1 cellular context compared by ENCODE assay signal in the genomic region with DNA sequence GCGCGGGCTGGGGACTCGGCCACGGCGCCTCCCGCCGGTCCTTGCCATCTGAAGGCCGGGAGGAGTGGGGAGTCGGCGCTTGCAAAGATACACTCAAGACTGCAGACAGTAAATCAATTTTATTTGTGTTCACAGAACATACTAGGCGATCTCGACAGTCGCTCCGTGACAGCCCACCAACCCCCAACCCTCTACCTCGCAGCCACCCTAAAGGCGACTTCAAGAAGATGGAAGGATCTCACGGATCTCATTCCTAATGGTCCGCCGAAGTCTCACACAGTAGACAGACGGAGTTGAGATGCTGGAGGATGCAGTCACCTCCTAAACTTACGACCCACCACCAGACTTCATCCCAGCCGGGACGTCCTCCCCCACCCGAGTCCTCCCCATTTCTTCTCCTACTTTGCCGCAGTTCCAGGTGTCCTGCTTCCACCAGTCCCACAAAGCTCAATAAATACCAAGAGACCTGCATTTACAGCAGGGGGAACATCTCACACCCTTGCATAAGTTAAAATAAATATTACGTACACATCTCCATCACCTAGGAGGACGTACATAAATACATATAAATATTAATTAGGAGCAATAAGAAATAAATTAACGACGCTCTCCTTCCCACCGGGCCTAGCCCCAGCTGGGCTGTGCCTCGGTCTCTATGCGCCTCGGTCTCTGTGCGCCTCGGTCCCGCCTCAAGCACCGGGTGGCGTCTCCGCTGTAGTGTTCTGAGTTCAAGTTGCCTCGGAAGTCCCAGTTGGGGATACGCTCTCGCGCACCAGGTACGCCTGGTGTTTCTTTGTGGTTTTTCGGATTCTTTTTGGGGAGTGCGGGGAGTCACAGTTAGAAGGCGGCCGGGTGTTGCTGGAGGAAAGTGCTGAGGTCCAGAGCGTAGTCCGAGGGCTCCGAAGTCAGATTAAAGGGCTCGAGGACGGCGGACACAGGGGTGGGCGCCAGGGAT.
A peak's percentile ranks its signal among the peaks of the same experiment; 100 is the strongest.
TF ChIP-seq lines count a peak whose summit lies in the region.

No MANE protein-coding gene starts in this region.

TF ChIP-seq in HepG2, 621 proteins besides CTCF, POLR2A, EP300 and RAD21 (continued from another document and continues in another):
- TF ChIP-seq ZNF607 (CRISPR knock-in tag; IDR thresholded peaks at IDR 0.05; ENCODE audit: borderline replicate concordance) (no peak; the same call in 1 of the 2 replicates), SMYD3 (CRISPR knock-in tag; IDR thresholded peaks at IDR 0.05) (peak; percentile 17; the same call in 1 of the 2 replicates), SOX6 (IDR thresholded peaks at IDR 0.05) (no peak), SOX6 (CRISPR knock-in tag; IDR thresholded peaks at IDR 0.05) (no peak; the same call in 1 of the 2 replicates), PLRG1 (conservative IDR thresholded peaks at IDR 0.05) (no peak), ZNF746 (CRISPR knock-in tag; IDR thresholded peaks at IDR 0.05) (no peak), ZNF883 (CRISPR knock-in tag; IDR thresholded peaks at IDR 0.05; ENCODE audit: not compliant biosample characterization) (no peak), NCOA2 (CRISPR knock-in tag; IDR thresholded peaks at IDR 0.05) (no peak), ZNF569 (CRISPR knock-in tag; IDR thresholded peaks at IDR 0.05; ENCODE audit: borderline replicate concordance) (no peak), KLF11 (CRISPR knock-in tag; IDR thresholded peaks at IDR 0.05) (0 out of 2 replicates have a peak, but pooled peaks have one; percentile 21), ZBTB3 (CRISPR knock-in tag; IDR thresholded peaks at IDR 0.05; ENCODE audit: borderline replicate concordance, low read depth) (no peak; the same call in 1 of the 2 replicates), ZNF292 (CRISPR knock-in tag; IDR thresholded peaks at IDR 0.05; ENCODE audit: borderline replicate concordance, low read depth) (no peak), ZNF17 (CRISPR knock-in tag; IDR thresholded peaks at IDR 0.05) (no peak), NR3C1 (CRISPR knock-in tag; IDR thresholded peaks at IDR 0.05) (no peak), ZNF317 (CRISPR knock-in tag; IDR thresholded peaks at IDR 0.05) (peak; percentile 7; the same call in 1 of the 2 replicates)
- TF ChIP-seq, protein P1, sequence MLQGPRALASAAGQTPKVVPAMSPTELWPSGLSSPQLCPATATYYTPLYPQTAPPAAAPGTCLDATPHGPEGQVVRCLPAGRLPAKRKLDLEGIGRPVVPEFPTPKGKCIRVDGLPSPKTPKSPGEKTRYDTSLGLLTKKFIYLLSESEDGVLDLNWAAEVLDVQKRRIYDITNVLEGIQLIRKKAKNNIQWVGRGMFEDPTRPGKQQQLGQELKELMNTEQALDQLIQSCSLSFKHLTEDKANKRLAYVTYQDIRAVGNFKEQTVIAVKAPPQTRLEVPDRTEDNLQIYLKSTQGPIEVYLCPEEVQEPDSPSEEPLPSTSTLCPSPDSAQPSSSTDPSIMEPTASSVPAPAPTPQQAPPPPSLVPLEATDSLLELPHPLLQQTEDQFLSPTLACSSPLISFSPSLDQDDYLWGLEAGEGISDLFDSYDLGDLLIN (CRISPR knock-in tag; IDR thresholded peaks at IDR 0.05; ENCODE audit: borderline replicate concordance) = no peak
- TF ChIP-seq, protein P2, sequence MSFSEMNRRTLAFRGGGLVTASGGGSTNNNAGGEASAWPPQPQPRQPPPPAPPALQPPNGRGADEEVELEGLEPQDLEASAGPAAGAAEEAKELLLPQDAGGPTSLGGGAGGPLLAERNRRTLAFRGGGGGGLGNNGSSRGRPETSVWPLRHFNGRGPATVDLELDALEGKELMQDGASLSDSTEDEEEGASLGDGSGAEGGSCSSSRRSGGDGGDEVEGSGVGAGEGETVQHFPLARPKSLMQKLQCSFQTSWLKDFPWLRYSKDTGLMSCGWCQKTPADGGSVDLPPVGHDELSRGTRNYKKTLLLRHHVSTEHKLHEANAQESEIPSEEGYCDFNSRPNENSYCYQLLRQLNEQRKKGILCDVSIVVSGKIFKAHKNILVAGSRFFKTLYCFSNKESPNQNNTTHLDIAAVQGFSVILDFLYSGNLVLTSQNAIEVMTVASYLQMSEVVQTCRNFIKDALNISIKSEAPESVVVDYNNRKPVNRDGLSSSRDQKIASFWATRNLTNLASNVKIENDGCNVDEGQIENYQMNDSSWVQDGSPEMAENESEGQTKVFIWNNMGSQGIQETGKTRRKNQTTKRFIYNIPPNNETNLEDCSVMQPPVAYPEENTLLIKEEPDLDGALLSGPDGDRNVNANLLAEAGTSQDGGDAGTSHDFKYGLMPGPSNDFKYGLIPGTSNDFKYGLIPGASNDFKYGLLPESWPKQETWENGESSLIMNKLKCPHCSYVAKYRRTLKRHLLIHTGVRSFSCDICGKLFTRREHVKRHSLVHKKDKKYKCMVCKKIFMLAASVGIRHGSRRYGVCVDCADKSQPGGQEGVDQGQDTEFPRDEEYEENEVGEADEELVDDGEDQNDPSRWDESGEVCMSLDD (CRISPR knock-in tag; IDR thresholded peaks at IDR 0.05; ENCODE audit: borderline replicate concordance) = peak; percentile 52; the same call in 1 of the 2 replicates
- TF ChIP-seq, protein P3, sequence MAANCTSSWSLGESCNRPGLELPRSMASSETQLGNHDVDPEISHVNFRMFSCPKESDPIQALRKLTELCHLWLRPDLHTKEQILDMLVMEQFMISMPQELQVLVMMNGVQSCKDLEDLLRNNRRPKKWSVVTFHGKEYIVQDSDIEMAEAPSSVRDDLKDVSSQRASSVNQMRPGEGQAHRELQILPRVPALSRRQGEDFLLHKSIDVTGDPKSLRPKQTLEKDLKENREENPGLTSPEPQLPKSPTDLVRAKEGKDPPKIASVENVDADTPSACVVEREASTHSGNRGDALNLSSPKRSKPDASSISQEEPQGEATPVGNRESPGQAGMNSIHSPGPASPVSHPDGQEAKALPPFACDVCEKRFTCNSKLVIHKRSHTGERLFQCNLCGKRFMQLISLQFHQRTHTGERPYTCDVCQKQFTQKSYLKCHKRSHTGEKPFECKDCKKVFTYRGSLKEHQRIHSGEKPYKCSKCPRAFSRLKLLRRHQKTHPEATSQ (CRISPR knock-in tag; IDR thresholded peaks at IDR 0.05; ENCODE audit: borderline replicate concordance) = no peak
- TF ChIP-seq, protein P4, sequence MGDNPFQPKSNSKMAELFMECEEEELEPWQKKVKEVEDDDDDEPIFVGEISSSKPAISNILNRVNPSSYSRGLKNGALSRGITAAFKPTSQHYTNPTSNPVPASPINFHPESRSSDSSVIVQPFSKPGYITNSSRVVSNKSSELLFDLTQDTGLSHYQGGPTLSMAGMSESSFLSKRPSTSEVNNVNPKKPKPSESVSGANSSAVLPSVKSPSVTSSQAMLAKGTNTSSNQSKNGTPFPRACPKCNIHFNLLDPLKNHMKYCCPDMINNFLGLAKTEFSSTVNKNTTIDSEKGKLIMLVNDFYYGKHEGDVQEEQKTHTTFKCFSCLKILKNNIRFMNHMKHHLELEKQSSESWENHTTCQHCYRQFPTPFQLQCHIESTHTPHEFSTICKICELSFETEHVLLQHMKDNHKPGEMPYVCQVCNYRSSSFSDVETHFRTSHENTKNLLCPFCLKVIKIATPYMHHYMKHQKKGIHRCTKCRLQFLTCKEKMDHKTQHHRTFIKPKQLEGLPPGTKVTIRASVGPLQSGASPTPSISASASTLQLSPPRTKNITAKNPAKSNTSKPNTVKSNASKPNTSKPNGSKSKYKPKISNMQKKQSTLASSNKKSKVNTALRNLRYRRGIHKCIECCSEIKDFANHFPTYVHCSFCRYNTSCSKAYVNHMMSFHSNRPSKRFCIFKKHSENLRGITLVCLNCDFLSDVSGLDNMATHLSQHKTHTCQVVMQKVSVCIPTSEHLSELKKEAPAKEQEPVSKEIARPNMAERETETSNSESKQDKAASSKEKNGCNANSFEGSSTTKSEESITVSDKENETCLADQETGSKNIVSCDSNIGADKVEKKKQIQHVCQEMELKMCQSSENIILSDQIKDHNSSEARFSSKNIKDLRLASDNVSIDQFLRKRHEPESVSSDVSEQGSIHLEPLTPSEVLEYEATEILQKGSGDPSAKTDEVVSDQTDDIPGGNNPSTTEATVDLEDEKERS (CRISPR knock-in tag; IDR thresholded peaks at IDR 0.05) = no peak
- TF ChIP-seq, protein P5, sequence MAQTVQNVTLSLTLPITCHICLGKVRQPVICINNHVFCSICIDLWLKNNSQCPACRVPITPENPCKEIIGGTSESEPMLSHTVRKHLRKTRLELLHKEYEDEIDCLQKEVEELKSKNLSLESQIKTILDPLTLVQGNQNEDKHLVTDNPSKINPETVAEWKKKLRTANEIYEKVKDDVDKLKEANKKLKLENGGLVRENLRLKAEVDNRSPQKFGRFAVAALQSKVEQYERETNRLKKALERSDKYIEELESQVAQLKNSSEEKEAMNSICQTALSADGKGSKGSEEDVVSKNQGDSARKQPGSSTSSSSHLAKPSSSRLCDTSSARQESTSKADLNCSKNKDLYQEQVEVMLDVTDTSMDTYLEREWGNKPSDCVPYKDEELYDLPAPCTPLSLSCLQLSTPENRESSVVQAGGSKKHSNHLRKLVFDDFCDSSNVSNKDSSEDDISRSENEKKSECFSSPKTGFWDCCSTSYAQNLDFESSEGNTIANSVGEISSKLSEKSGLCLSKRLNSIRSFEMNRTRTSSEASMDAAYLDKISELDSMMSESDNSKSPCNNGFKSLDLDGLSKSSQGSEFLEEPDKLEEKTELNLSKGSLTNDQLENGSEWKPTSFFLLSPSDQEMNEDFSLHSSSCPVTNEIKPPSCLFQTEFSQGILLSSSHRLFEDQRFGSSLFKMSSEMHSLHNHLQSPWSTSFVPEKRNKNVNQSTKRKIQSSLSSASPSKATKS (CRISPR knock-in tag; IDR thresholded peaks at IDR 0.05) = peak; percentile 80; the same call in 1 of the 2 replicates
- TF ChIP-seq, protein P6, sequence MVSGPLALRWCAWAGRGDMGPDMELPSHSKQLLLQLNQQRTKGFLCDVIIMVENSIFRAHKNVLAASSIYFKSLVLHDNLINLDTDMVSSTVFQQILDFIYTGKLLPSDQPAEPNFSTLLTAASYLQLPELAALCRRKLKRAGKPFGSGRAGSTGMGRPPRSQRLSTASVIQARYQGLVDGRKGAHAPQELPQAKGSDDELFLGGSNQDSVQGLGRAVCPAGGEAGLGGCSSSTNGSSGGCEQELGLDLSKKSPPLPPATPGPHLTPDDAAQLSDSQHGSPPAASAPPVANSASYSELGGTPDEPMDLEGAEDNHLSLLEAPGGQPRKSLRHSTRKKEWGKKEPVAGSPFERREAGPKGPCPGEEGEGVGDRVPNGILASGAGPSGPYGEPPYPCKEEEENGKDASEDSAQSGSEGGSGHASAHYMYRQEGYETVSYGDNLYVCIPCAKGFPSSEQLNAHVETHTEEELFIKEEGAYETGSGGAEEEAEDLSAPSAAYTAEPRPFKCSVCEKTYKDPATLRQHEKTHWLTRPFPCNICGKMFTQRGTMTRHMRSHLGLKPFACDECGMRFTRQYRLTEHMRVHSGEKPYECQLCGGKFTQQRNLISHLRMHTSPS (CRISPR knock-in tag; IDR thresholded peaks at IDR 0.05; ENCODE audit: low read depth) = no peak; the same call in 1 of the 2 replicates
- TF ChIP-seq, protein P7, sequence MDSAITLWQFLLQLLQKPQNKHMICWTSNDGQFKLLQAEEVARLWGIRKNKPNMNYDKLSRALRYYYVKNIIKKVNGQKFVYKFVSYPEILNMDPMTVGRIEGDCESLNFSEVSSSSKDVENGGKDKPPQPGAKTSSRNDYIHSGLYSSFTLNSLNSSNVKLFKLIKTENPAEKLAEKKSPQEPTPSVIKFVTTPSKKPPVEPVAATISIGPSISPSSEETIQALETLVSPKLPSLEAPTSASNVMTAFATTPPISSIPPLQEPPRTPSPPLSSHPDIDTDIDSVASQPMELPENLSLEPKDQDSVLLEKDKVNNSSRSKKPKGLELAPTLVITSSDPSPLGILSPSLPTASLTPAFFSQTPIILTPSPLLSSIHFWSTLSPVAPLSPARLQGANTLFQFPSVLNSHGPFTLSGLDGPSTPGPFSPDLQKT (CRISPR knock-in tag; IDR thresholded peaks at IDR 0.05; ENCODE audit: borderline replicate concordance) = no peak
- TF ChIP-seq, protein P8, sequence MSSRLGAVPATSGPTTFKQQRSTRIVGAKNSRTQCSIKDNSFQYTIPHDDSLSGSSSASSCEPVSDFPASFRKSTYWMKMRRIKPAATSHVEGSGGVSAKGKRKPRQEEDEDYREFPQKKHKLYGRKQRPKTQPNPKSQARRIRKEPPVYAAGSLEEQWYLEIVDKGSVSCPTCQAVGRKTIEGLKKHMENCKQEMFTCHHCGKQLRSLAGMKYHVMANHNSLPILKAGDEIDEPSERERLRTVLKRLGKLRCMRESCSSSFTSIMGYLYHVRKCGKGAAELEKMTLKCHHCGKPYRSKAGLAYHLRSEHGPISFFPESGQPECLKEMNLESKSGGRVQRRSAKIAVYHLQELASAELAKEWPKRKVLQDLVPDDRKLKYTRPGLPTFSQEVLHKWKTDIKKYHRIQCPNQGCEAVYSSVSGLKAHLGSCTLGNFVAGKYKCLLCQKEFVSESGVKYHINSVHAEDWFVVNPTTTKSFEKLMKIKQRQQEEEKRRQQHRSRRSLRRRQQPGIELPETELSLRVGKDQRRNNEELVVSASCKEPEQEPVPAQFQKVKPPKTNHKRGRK (CRISPR knock-in tag; IDR thresholded peaks at IDR 0.05) = no peak
- TF ChIP-seq, protein P9, sequence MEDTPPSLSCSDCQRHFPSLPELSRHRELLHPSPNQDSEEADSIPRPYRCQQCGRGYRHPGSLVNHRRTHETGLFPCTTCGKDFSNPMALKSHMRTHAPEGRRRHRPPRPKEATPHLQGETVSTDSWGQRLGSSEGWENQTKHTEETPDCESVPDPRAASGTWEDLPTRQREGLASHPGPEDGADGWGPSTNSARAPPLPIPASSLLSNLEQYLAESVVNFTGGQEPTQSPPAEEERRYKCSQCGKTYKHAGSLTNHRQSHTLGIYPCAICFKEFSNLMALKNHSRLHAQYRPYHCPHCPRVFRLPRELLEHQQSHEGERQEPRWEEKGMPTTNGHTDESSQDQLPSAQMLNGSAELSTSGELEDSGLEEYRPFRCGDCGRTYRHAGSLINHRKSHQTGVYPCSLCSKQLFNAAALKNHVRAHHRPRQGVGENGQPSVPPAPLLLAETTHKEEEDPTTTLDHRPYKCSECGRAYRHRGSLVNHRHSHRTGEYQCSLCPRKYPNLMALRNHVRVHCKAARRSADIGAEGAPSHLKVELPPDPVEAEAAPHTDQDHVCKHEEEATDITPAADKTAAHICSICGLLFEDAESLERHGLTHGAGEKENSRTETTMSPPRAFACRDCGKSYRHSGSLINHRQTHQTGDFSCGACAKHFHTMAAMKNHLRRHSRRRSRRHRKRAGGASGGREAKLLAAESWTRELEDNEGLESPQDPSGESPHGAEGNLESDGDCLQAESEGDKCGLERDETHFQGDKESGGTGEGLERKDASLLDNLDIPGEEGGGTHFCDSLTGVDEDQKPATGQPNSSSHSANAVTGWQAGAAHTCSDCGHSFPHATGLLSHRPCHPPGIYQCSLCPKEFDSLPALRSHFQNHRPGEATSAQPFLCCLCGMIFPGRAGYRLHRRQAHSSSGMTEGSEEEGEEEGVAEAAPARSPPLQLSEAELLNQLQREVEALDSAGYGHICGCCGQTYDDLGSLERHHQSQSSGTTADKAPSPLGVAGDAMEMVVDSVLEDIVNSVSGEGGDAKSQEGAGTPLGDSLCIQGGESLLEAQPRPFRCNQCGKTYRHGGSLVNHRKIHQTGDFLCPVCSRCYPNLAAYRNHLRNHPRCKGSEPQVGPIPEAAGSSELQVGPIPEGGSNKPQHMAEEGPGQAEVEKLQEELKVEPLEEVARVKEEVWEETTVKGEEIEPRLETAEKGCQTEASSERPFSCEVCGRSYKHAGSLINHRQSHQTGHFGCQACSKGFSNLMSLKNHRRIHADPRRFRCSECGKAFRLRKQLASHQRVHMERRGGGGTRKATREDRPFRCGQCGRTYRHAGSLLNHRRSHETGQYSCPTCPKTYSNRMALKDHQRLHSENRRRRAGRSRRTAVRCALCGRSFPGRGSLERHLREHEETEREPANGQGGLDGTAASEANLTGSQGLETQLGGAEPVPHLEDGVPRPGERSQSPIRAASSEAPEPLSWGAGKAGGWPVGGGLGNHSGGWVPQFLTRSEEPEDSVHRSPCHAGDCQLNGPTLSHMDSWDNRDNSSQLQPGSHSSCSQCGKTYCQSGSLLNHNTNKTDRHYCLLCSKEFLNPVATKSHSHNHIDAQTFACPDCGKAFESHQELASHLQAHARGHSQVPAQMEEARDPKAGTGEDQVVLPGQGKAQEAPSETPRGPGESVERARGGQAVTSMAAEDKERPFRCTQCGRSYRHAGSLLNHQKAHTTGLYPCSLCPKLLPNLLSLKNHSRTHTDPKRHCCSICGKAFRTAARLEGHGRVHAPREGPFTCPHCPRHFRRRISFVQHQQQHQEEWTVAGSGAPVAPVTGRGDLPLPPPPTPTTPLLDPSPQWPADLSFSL (CRISPR knock-in tag; IDR thresholded peaks at IDR 0.05) = no peak
